In genomic region chr5:44048268-44048984, GRCh38 we compare ENCODE assay signal across 18 cellular contexts.
A peak's percentile ranks its signal among the peaks of the same experiment; 100 is the strongest.
DNase-seq lines count a peak whose midpoint lies in the region; ATAC-seq and TF ChIP-seq lines count a peak whose summit lies in the region.
"Had no signal": no experiment of that assay in that cellular context is flagged by ENCODE, and none has a peak within 500 bp of the region (broad histone marks: within the 10 kb centered on the region; RNA-seq: fewer than 3 reads in every experiment).

No MANE protein-coding gene starts in this region.

- peaks cover 17% of the 10 kb centered on the region; the same call in 1 of the 2 replicates for H3K4me1 ChIP-seq in iPS-20b (ENCODE audit: insufficient read depth, low read length)
- no peaks in the 10 kb centered on the region for H3K4me1 ChIP-seq in tibial artery
- H3K4me1 ChIP-seq: right lobe of liver had no signal

- ATAC-seq in GM19463 (IDR thresholded peaks at IDR 0.05; ENCODE audit: unreplicated experiment): peak; percentile 73
- peak; percentile 78 for ATAC-seq in HG03457 (IDR thresholded peaks at IDR 0.05; ENCODE audit: unreplicated experiment)
- no peak for ATAC-seq in HG03108 (IDR thresholded peaks at IDR 0.05; ENCODE audit: unreplicated experiment)
- ATAC-seq: right lobe of liver had no signal

- H3K27ac ChIP-seq in iPS-20b (ENCODE audit: low read length) (no peak overlapping the region), tibial artery (no peak overlapping the region), WERI-Rb-1 (no peak overlapping the region)
- H3K27ac ChIP-seq: heart left ventricle, HL-60, neutrophil, right lobe of liver had no signal

- H3K27me3 ChIP-seq in iPS-20b (ENCODE audit: insufficient read depth, low read length): no peaks in the 10 kb centered on the region
- no peaks in the 10 kb centered on the region for H3K27me3 ChIP-seq in tibial artery
- H3K27me3 ChIP-seq in WERI-Rb-1 (ENCODE audit: insufficient read depth, low read depth, severe bottlenecking): peaks cover 36% of the 10 kb centered on the region
- H3K27me3 ChIP-seq: heart left ventricle, neutrophil, right lobe of liver had no signal

- TF ChIP-seq CTCF in tibial artery (IDR thresholded peaks at IDR 0.05) (no peak), WERI-Rb-1 (IDR thresholded peaks at IDR 0.05; ENCODE audit: low read depth, low read length) (no peak)

- H3K36me3 ChIP-seq in iPS-20b (ENCODE audit: insufficient read depth, low read depth, low read length) (no peaks in the 10 kb centered on the region), tibial artery (no peaks in the 10 kb centered on the region), WERI-Rb-1 (no peaks in the 10 kb centered on the region)
- H3K36me3 ChIP-seq: heart left ventricle, neutrophil, right lobe of liver had no signal

- no peak overlapping the region for H3K9ac ChIP-seq in iPS-20b (ENCODE audit: low read depth, low read length)

- H3K9me3 ChIP-seq in iPS-20b (ENCODE audit: insufficient read depth, low read depth, low read length) (no peaks in the 10 kb centered on the region; the same call in 1 of the 2 replicates), tibial artery (peaks cover 0 to 9% (median 4%) of the 10 kb centered on the region in 3 donors), WERI-Rb-1 (ENCODE audit: severe bottlenecking) (no peaks in the 10 kb centered on the region)
- H3K9me3 ChIP-seq: neutrophil had no signal

- intact Hi-C loops in tibial artery (cut with DNase I; ENCODE audit: low total_unique reads): no loop called here

- peak overlapping the region; percentile 20; the same call in 1 of the 2 replicates for H3K4me3 ChIP-seq in iPS-20b (ENCODE audit: low read length)
- H3K4me3 ChIP-seq in tibial artery: no peak overlapping the region
- no peak overlapping the region for H3K4me3 ChIP-seq in WERI-Rb-1 (ENCODE audit: low read depth, low read length)
- H3K4me3 ChIP-seq: heart left ventricle, right lobe of liver had no signal

- DNase-seq in GM04503 (ENCODE audit: low read depth): peak; percentile 16
- no peak for DNase-seq in tibial artery
- DNase-seq in WERI-Rb-1: no peak
- DNase-seq in T-helper 2 cell: no peak
- DNase-seq: activated T-cell treated with anti-CD3 and anti-CD28 coated beads, Interleukin-2, amount 50 U/mL, for 1 hour; heart left ventricle; kidney glomerular epithelial cell; NCI-H1092; right lobe of liver; stimulated activated CD4-positive, alpha-beta T cell treated with anti-CD3 and anti-CD28 coated beads, Interleukin-2, amount 100 ng/mL, for 24 hours; substantia nigra; T1000 had no signal
